Comparison of ENCODE assay signal across 1 cellular context in genomic region chr19:18317998-18318800, GRCh38.
A peak's percentile ranks its signal among the peaks of the same experiment; 100 is the strongest.
TF ChIP-seq lines count a peak whose summit lies in the region.

No MANE protein-coding gene starts in this region.

TF ChIP-seq in K562, 482 proteins besides CTCF, POLR2A, EP300 and RAD21 (continued from another document and continues in another):
- TF ChIP-seq ZBTB2 (IDR thresholded peaks at IDR 0.05) = peak; percentile 66; the same call in 1 of the 2 replicates
- TF ChIP-seq ZEB2 (IDR thresholded peaks at IDR 0.05) = no peak
- TF ChIP-seq HNRNPUL1 (IDR thresholded peaks at IDR 0.05; ENCODE audit: low read length) = no peak
- TF ChIP-seq NONO (IDR thresholded peaks at IDR 0.05; ENCODE audit: low read depth in 2 of 2, low read length in 1 of 2) = 0 out of 4 replicates have a peak, but pooled peaks of 1 of the 2 experiments have one; percentile 9
- peak; percentile 76 for TF ChIP-seq CBFA2T3 (IDR thresholded peaks at IDR 0.05)
- TF ChIP-seq FUS (optimal IDR thresholded peaks at IDR 0.05; ENCODE audit: low read depth, low read length) = no peak
- TF ChIP-seq PCBP2 (IDR thresholded peaks at IDR 0.05; ENCODE audit: low read depth, low read length, poor library complexity, severe bottlenecking) = no peak
- no peak for TF ChIP-seq PHB (CRISPR knock-in tag; IDR thresholded peaks at IDR 0.05)
- TF ChIP-seq ZSCAN32 (CRISPR knock-in tag; IDR thresholded peaks at IDR 0.05) = no peak
- no peak for TF ChIP-seq ZNF407 (IDR thresholded peaks at IDR 0.05; ENCODE audit: low read depth)
- TF ChIP-seq HOMEZ (CRISPR knock-in tag; IDR thresholded peaks at IDR 0.05) = no peak
- peak; percentile 90 for TF ChIP-seq SMAD4 (CRISPR knock-in tag; conservative IDR thresholded peaks at IDR 0.05)
- no peak for TF ChIP-seq HDAC2 (IDR thresholded peaks at IDR 0.05)
- peak; percentile 54; the same call in 1 of the 2 replicates for TF ChIP-seq POLR2AphosphoS5 (IDR thresholded peaks at IDR 0.05; ENCODE audit: control insufficient read depth, insufficient read depth, low read depth, low read length)
- TF ChIP-seq CCNT2 (IDR thresholded peaks at IDR 0.05; ENCODE audit: borderline replicate concordance, extremely low read depth, insufficient read length, low read depth, low read length) = no peak
- TF ChIP-seq RFX7 (CRISPR knock-in tag; IDR thresholded peaks at IDR 0.05) = no peak
- TF ChIP-seq SRSF1 (IDR thresholded peaks at IDR 0.05; ENCODE audit: low read depth, low read length) = no peak
- TF ChIP-seq GABPB1 (CRISPR knock-in tag; IDR thresholded peaks at IDR 0.05) = no peak; the same call in 1 of the 2 replicates
- peak in 1 of 2 experiments; percentile 57; a peak in 1 of 4 replicates for TF ChIP-seq SIN3A (IDR thresholded peaks at IDR 0.05; ENCODE audit: borderline replicate concordance in 2 of 2, control insufficient read depth in 1 of 2, low read depth in 2 of 2, low read length in 2 of 2)
- TF ChIP-seq ZNF217 (CRISPR knock-in tag; IDR thresholded peaks at IDR 0.05) = no peak
- TF ChIP-seq HDAC8 (tag; IDR thresholded peaks at IDR 0.05) = peak; percentile 57; the same call in 1 of the 2 replicates
- no peak for TF ChIP-seq SMARCB1 (IDR thresholded peaks at IDR 0.05; ENCODE audit: insufficient read length, low read depth)
- 0 out of 4 replicates have a peak, but pooled peaks of 1 of the 2 experiments have one; percentile 47 for TF ChIP-seq ZMIZ1 (IDR thresholded peaks at IDR 0.05; ENCODE audit: low read depth in 2 of 2, low read length in 2 of 2)
- no peak for TF ChIP-seq ZC3H4 (CRISPR knock-in tag; IDR thresholded peaks at IDR 0.05; ENCODE audit: borderline replicate concordance)
- peak in 1 of 3 experiments; percentile 60; a peak in 1 of 6 replicates for TF ChIP-seq ZBTB11 (CRISPR knock-in tag; IDR thresholded peaks at IDR 0.05)
- TF ChIP-seq CREB3 (tag; conservative IDR thresholded peaks at IDR 0.05; ENCODE audit: low read depth) = peak; percentile 59; the same call in 1 of the 2 replicates
- TF ChIP-seq THAP7 (CRISPR knock-in tag; IDR thresholded peaks at IDR 0.05) = no peak
- no peak for TF ChIP-seq BRD4 (IDR thresholded peaks at IDR 0.05)
- peak; percentile 48; the same call in 1 of the 2 replicates for TF ChIP-seq ZNF76 (CRISPR knock-in tag; IDR thresholded peaks at IDR 0.05; ENCODE audit: borderline replicate concordance)
- TF ChIP-seq NR2C2 (CRISPR knock-in tag; IDR thresholded peaks at IDR 0.05) = no peak; the same call in 1 of the 2 replicates
- TF ChIP-seq NR2C2 (tag; IDR thresholded peaks at IDR 0.05) = 0 out of 2 replicates have a peak, but pooled peaks have one; percentile 38
- TF ChIP-seq ZNF12 (CRISPR knock-in tag; IDR thresholded peaks at IDR 0.05) = no peak
- TF ChIP-seq HBP1 (CRISPR knock-in tag; IDR thresholded peaks at IDR 0.05) = 0 out of 2 replicates have a peak, but pooled peaks have one; percentile 8
- TF ChIP-seq E2F5 (CRISPR knock-in tag; IDR thresholded peaks at IDR 0.05) = no peak
- TF ChIP-seq JUNB (CRISPR knock-in tag; conservative IDR thresholded peaks at IDR 0.05) = no peak
- peak; percentile 71 for TF ChIP-seq RBFOX2 (IDR thresholded peaks at IDR 0.05; ENCODE audit: low read depth, low read length)
- TF ChIP-seq ARNT (IDR thresholded peaks at IDR 0.05) = no peak
